Comparison of ENCODE assay signal across 10 cellular contexts in the genomic region with DNA sequence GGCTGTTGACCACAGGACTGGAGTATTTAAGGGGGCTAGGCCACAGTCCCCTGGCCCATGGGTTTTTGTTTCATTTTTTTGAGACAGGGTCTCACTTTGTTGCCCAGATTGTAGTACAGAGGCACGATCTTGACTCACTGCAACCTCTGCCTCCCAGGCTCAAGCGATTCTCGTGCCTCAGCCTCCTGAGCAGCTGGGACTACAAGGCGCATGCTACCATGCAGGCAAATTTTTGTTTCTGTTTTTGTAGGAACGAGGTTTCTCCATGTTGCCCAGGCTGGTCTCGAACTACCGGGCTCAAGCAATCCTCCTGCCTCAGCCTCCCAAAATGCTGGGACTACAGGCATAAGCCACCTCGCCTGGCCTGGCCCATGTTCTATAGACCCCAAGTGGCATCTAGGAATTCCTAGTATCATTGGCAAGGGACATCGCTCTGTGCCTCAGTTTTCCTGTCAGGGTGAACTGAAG. TPM values are rescaled to one million over a fixed set of nuclear protein-coding genes. Genes with fewer than 3 reads are reported as not detected.
A peak's percentile ranks its signal among the peaks of the same experiment; 100 is the strongest.
DNase-seq lines count a peak whose midpoint lies in the region; ATAC-seq and TF ChIP-seq lines count a peak whose summit lies in the region.
"Had no signal": no experiment of that assay in that cellular context is flagged by ENCODE, and none has a peak within 500 bp of the region (broad histone marks: within the 10 kb centered on the region; RNA-seq: fewer than 3 reads in every experiment).

No MANE protein-coding gene starts in this region.

- no peaks in the 10 kb centered on the region for H3K36me3 ChIP-seq in duodenal mucosa (ENCODE audit: control insufficient read depth in 1 of 2, insufficient read depth in 2 of 2, low read length in 2 of 2)
- no peaks in the 10 kb centered on the region for H3K36me3 ChIP-seq in neural progenitor cell

- no peak overlapping the region for H3K4me3 Mint-ChIP-seq in natural killer cell treated with Interleukin-12 subunit alpha and Interleukin-12 subunit beta and Interleukin-15 and Interleukin-18, amount 100 ng/mL, for 72 hours
- H3K4me3 Mint-ChIP-seq in natural killer cell: no peak overlapping the region
- peak overlapping the region; percentile 48 for H3K4me3 Mint-ChIP-seq in neural progenitor cell
- H3K4me3 Mint-ChIP-seq: activated T-cell treated with anti-CD3 and anti-CD28 coated beads, Interleukin-2, amount 50 U/mL, for 72 hours had no signal

- no peak for TF ChIP-seq CTCF in natural killer cell (IDR thresholded peaks at IDR 0.05)
- no peak for TF ChIP-seq CTCF in neural progenitor cell (IDR thresholded peaks at IDR 0.05)

- H3K27ac ChIP-seq in duodenal mucosa (ENCODE audit: low read depth, low read length) (peak overlapping the region; percentile 42), neural progenitor cell (peak overlapping the region; percentile 49)

- H3K27me3 Mint-ChIP-seq in natural killer cell treated with Interleukin-12 subunit alpha and Interleukin-12 subunit beta and Interleukin-15 and Interleukin-18, amount 100 ng/mL, for 72 hours: no peaks in the 10 kb centered on the region
- H3K27me3 Mint-ChIP-seq in natural killer cell (ENCODE audit: low read depth in 2 of 2) (peaks cover 0 to 3% of the 10 kb centered on the region in 2 donors), neural progenitor cell (ENCODE audit: insufficient read depth, low read depth) (peaks cover 20% of the 10 kb centered on the region)

- no peak for DNase-seq in natural killer cell treated with Interleukin-12 subunit alpha and Interleukin-12 subunit beta and Interleukin-15 and Interleukin-18, amount 100 ng/mL, for 72 hours (ENCODE audit: low spot score)
- DNase-seq in natural killer cell (no peak), neural progenitor cell (ENCODE audit: low spot score) (no peak), NCI-H2196 treated with DMSO at 0.1 percent for 48 hours (lab: John Stamatoyannopoulos, UW; ENCODE audit: unreplicated experiment) (no peak), SKM-1 (lab: John Stamatoyannopoulos, UW; ENCODE audit: unreplicated experiment) (no peak), NCI-H146 (lab: John Stamatoyannopoulos, UW) (no peak)
- no peak for DNase-seq in activated CD4-positive, alpha-beta T cell treated with anti-CD3 and anti-CD28 coated beads for 48 hours
- DNase-seq: activated T-cell treated with anti-CD3 and anti-CD28 coated beads, Interleukin-2, amount 50 U/mL, for 72 hours had no signal

- peaks cover 65% of the 10 kb centered on the region for H3F3A ChIP-seq in neural progenitor cell (ENCODE audit: low read depth)

- no peaks in the 10 kb centered on the region for H3K27me3 ChIP-seq in duodenal mucosa (ENCODE audit: control insufficient read depth in 1 of 2, insufficient read depth in 2 of 2, low read length in 2 of 2)
- H3K27me3 ChIP-seq in neural progenitor cell: peaks cover 22% of the 10 kb centered on the region

- H3K4me3 ChIP-seq in duodenal mucosa (ENCODE audit: low read depth in 1 of 2, low read length in 2 of 2): no peak overlapping the region
- no peak overlapping the region for H3K4me3 ChIP-seq in neural progenitor cell

- peaks cover 45 to 48% of the 10 kb centered on the region in 2 donors for H3K4me1 Mint-ChIP-seq in natural killer cell treated with Interleukin-12 subunit alpha and Interleukin-12 subunit beta and Interleukin-15 and Interleukin-18, amount 100 ng/mL, for 72 hours (ENCODE audit: low read depth in 2 of 2)
- H3K4me1 Mint-ChIP-seq in natural killer cell: peaks cover 36 to 46% of the 10 kb centered on the region in 2 donors
- peaks cover 81% of the 10 kb centered on the region for H3K4me1 Mint-ChIP-seq in neural progenitor cell

- H3K4me2 ChIP-seq in neural progenitor cell: peak overlapping the region; percentile 64

- H3K79me2 ChIP-seq in neural progenitor cell (ENCODE audit: low read depth): no peaks in the 10 kb centered on the region

- intact Hi-C loops in natural killer cell (cut with micrococcal nuclease): no loop called here

- H3K4me1 ChIP-seq in duodenal mucosa (ENCODE audit: control insufficient read depth in 1 of 2, insufficient read depth in 2 of 2, low read length in 2 of 2): peaks cover 65 to 67% of the 10 kb centered on the region in 2 donors
- H3K4me1 ChIP-seq in neural progenitor cell: peaks cover 63% of the 10 kb centered on the region

- peak overlapping the region in 1 of 2 donors; percentile 9 for H3K9ac ChIP-seq in duodenal mucosa (ENCODE audit: low read depth in 1 of 2, low read length in 2 of 2)
- H3K9ac ChIP-seq in neural progenitor cell: no peak overlapping the region

- no peaks in the 10 kb centered on the region for H3K9me3 Mint-ChIP-seq in natural killer cell treated with Interleukin-12 subunit alpha and Interleukin-12 subunit beta and Interleukin-15 and Interleukin-18, amount 100 ng/mL, for 72 hours
- H3K9me3 Mint-ChIP-seq in natural killer cell (no peaks in the 10 kb centered on the region), neural progenitor cell (no peaks in the 10 kb centered on the region)
- H3K9me3 Mint-ChIP-seq: activated T-cell treated with anti-CD3 and anti-CD28 coated beads, Interleukin-2, amount 50 U/mL, for 72 hours had no signal

- H2AFZ ChIP-seq in neural progenitor cell (replicated peaks): no peak overlapping the region

- ATAC-seq in natural killer cell treated with Interleukin-12 subunit alpha and Interleukin-12 subunit beta and Interleukin-15 and Interleukin-18, amount 100 ng/mL, for 72 hours: no peak
- no peak for ATAC-seq in natural killer cell
- ATAC-seq: activated T-cell treated with anti-CD3 and anti-CD28 coated beads, Interleukin-2, amount 50 U/mL, for 72 hours had no signal

- H3K36me3 Mint-ChIP-seq in natural killer cell treated with Interleukin-12 subunit alpha and Interleukin-12 subunit beta and Interleukin-15 and Interleukin-18, amount 100 ng/mL, for 72 hours: no peaks in the 10 kb centered on the region
- H3K36me3 Mint-ChIP-seq in natural killer cell (no peaks in the 10 kb centered on the region), neural progenitor cell (peaks cover 3% of the 10 kb centered on the region)

- peaks cover 5% of the 10 kb centered on the region for H4K20me1 ChIP-seq in neural progenitor cell (ENCODE audit: low read depth)

- H3K27ac Mint-ChIP-seq in natural killer cell treated with Interleukin-12 subunit alpha and Interleukin-12 subunit beta and Interleukin-15 and Interleukin-18, amount 100 ng/mL, for 72 hours: peak overlapping the region; percentile 38 to 98
- H3K27ac Mint-ChIP-seq in natural killer cell: peak overlapping the region in 1 of 2 donors; percentile 83
- peak overlapping the region; percentile 95 for H3K27ac Mint-ChIP-seq in neural progenitor cell
- H3K27ac Mint-ChIP-seq: activated T-cell treated with anti-CD3 and anti-CD28 coated beads, Interleukin-2, amount 50 U/mL, for 72 hours had no signal

- no peaks in the 10 kb centered on the region for H3K9me3 ChIP-seq in duodenal mucosa (ENCODE audit: control insufficient read depth in 1 of 2, low read length in 2 of 2)
- H3K9me3 ChIP-seq in neural progenitor cell (ENCODE audit: low read depth): no peaks in the 10 kb centered on the region

RNA-seq across cellular contexts. Expression of a gene that starts 14.6 kb away (rescaled TPM):
- total RNA-seq in natural killer cell treated with Interleukin-12 subunit alpha and Interleukin-12 subunit beta and Interleukin-15 and Interleukin-18, amount 100 ng/mL, for 72 hours: not detected
- total RNA-seq in natural killer cell (not detected), neural progenitor cell (ENCODE audit: low replicate concordance) (83.8 and 219 TPM in 2 replicates)

RNA-seq across cellular contexts. Expression of a gene that starts 20.7 kb away (rescaled TPM):
- under 1 TPM; 0.36 to 0.67 TPM for total RNA-seq in natural killer cell treated with Interleukin-12 subunit alpha and Interleukin-12 subunit beta and Interleukin-15 and Interleukin-18, amount 100 ng/mL, for 72 hours
- total RNA-seq in natural killer cell: under 1 TPM; 0.18 to 0.25 (median 0.19) TPM
- 0.46 TPM in 1 of 2 replicates, not detected in the other for total RNA-seq in neural progenitor cell (ENCODE audit: low replicate concordance)
- total RNA-seq: HT-29 had no signal

RNA-seq across cellular contexts. Expression of a gene that starts 42.8 kb away (rescaled TPM):
- 1 to 10 TPM; 2.4 to 4.6 TPM for total RNA-seq in natural killer cell treated with Interleukin-12 subunit alpha and Interleukin-12 subunit beta and Interleukin-15 and Interleukin-18, amount 100 ng/mL, for 72 hours
- total RNA-seq in natural killer cell (1 to 10 TPM; 3.0 to 3.8 (median 3.0) TPM), neural progenitor cell (ENCODE audit: low replicate concordance) (110 and 156 TPM in 2 replicates)

RNA-seq across cellular contexts. Expression of a gene that starts 43.4 kb away (rescaled TPM):
- not detected for total RNA-seq in natural killer cell treated with Interleukin-12 subunit alpha and Interleukin-12 subunit beta and Interleukin-15 and Interleukin-18, amount 100 ng/mL, for 72 hours
- total RNA-seq in natural killer cell (not detected), neural progenitor cell (ENCODE audit: low replicate concordance) (0.65 TPM in 1 of 2 replicates, not detected in the other)

Comparison
In these comparisons a context has a peak if more than half of its experiments do, and no peak if none do; other contexts are left out.
1. RNA of a gene that starts 14.6 kb away (total RNA-seq): 83.8 to 219 TPM in neural progenitor cell; not detected in natural killer cell treated with Interleukin-12 subunit alpha and Interleukin-12 subunit beta and Interleukin-15 and Interleukin-18, amount 100 ng/mL, for 72 hours and not detected in natural killer cell; every median in the first group is over 10 times any median in the second.
2. RNA of a gene that starts 42.8 kb away (total RNA-seq): 110 to 156 TPM in neural progenitor cell; 2.4 to 4.6 TPM in natural killer cell treated with Interleukin-12 subunit alpha and Interleukin-12 subunit beta and Interleukin-15 and Interleukin-18, amount 100 ng/mL, for 72 hours and 3.0 to 3.8 TPM in natural killer cell; every median in the first group is over 10 times any median in the second.